In the genomic region with DNA sequence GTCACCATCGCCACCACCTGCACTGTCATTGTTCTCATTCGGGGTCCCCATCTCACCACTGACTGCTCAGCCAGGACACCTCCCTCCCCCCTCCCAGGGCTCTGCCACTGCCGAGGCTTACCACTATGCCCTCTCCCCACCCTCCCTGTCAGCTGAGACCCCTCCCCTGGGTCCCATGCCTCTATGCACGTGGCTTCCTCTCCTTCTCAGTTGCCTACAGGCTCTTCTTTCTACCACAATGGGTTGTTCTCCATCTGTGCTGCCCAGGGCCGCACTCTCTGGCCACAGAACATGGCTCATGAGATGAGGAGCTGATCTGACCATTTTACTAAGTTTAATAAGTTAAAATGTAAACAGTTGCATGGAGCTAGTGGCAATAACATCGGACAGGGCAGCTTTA, we compare ENCODE assay signal across 31 cellular contexts. TPM values are rescaled to one million over a fixed set of nuclear protein-coding genes. Genes with fewer than 3 reads are reported as not detected.
"Had no signal": no experiment of that assay in that cellular context is flagged by ENCODE, and none has a peak within 500 bp of the region (broad histone marks: within the 10 kb centered on the region; RNA-seq: fewer than 3 reads in every experiment).

No MANE protein-coding gene starts in this region.

- H3K27ac Mint-ChIP-seq: naive thymus-derived CD8-positive, alpha-beta T cell; natural killer cell treated with Interleukin-12 subunit alpha and Interleukin-12 subunit beta and Interleukin-15 and Interleukin-18, amount 100 ng/mL, for 72 hours; nephron progenitor cell; progenitor cell of endocrine pancreas; stimulated activated memory B cell treated with anti-CD40 and anti-IgM and Interleukin-4, amounts not matched to agents 10 μg/mL and 1 μg/mL and 100 μg/mL, for 72 hours; stimulated activated naive CD8-positive, alpha-beta T cell treated with anti-CD3 and anti-CD28 coated beads, Interleukin-15, amount 100 ng/mL, for 72 hours; type B pancreatic cell had no signal

- DNase-seq: naive thymus-derived CD8-positive, alpha-beta T cell; nephron progenitor cell; nucleus accumbens; psoas muscle; right cardiac atrium; sigmoid colon; small intestine; stimulated activated CD4-positive, alpha-beta T cell treated with anti-CD3 and anti-CD28 coated beads, Interleukin-12 subunit alpha, Interleukin-12 subunit beta, amount 100 ng/mL, for 4 hours; stimulated activated CD4-positive, alpha-beta T cell treated with anti-CD3 and anti-CD28 coated beads, Interleukin-1b, Interleukin-23, amount 100 ng/mL, for 48 hours; stimulated activated CD4-positive, alpha-beta T cell treated with anti-CD3 and anti-CD28 coated beads, Interleukin-4, amount 100 ng/mL, for 1 hour; stimulated activated CD4-positive, alpha-beta T cell treated with anti-CD3 and anti-CD28 coated beads, Interleukin-4, amount 100 ng/mL, for 4 hours; stimulated activated CD8-positive, alpha-beta memory T cell treated with anti-CD3 and anti-CD28 coated beads, Interleukin-4, amount 100 ng/mL, for 48 hours; stimulated activated naive CD4-positive, alpha-beta T cell; stimulated activated naive CD8-positive, alpha-beta T cell treated with anti-CD3 and anti-CD28 coated beads, Interleukin-15, amount 100 ng/mL, for 72 hours; stimulated activated naive CD8-positive, alpha-beta T cell treated with anti-CD3 and anti-CD28 coated beads, Interleukin-15, Interleukin-2, amounts not matched to agents 100 U/mL and 50 U/mL, for 24 hours; substantia nigra; testis; tibial artery; transverse colon; upper lobe of right lung; uterus had no signal

- ATAC-seq: naive thymus-derived CD8-positive, alpha-beta T cell; natural killer cell treated with Interleukin-12 subunit alpha and Interleukin-12 subunit beta and Interleukin-15 and Interleukin-18, amount 100 ng/mL, for 72 hours; pancreas; psoas muscle; right cardiac atrium; right lobe of liver; stimulated activated memory B cell treated with anti-CD40 and anti-IgM and Interleukin-4, amounts not matched to agents 10 μg/mL and 1 μg/mL and 100 μg/mL, for 72 hours; stimulated activated naive CD8-positive, alpha-beta T cell treated with anti-CD3 and anti-CD28 coated beads, Interleukin-15, amount 100 ng/mL, for 72 hours; stimulated activated naive CD8-positive, alpha-beta T cell treated with anti-CD3 and anti-CD28 coated beads, Interleukin-15, Interleukin-2, amounts not matched to agents 100 U/mL and 50 U/mL, for 24 hours; upper lobe of right lung had no signal

- H3K9me3 Mint-ChIP-seq: naive thymus-derived CD8-positive, alpha-beta T cell; natural killer cell treated with Interleukin-12 subunit alpha and Interleukin-12 subunit beta and Interleukin-15 and Interleukin-18, amount 100 ng/mL, for 72 hours; neural crest cell; stimulated activated memory B cell treated with anti-CD40 and anti-IgM and Interleukin-4, amounts not matched to agents 10 μg/mL and 1 μg/mL and 100 μg/mL, for 72 hours; stimulated activated naive CD8-positive, alpha-beta T cell treated with anti-CD3 and anti-CD28 coated beads, Interleukin-15, amount 100 ng/mL, for 72 hours; type B pancreatic cell had no signal

- H3K4me1 Mint-ChIP-seq: naive thymus-derived CD8-positive, alpha-beta T cell; neural crest cell; stimulated activated memory B cell treated with anti-CD40 and anti-IgM and Interleukin-4, amounts not matched to agents 10 μg/mL and 1 μg/mL and 100 μg/mL, for 72 hours; stimulated activated naive CD8-positive, alpha-beta T cell treated with anti-CD3 and anti-CD28 coated beads, Interleukin-15, amount 100 ng/mL, for 72 hours had no signal

- H3K36me3 ChIP-seq: neutrophil, pancreas, right lobe of liver, sigmoid colon, suprapubic skin, tibial artery, transverse colon, upper lobe of right lung, uterus had no signal

- H3K27ac ChIP-seq: neutrophil, pancreas, psoas muscle, right lobe of liver, sigmoid colon, suprapubic skin, testis, tibial artery, transverse colon, upper lobe of right lung, uterus had no signal

- H3K4me1 ChIP-seq: pancreas, psoas muscle, right lobe of liver, sigmoid colon, suprapubic skin, testis, tibial artery, transverse colon, upper lobe of right lung, uterus had no signal

- H3K4me3 Mint-ChIP-seq: naive thymus-derived CD8-positive, alpha-beta T cell; natural killer cell treated with Interleukin-12 subunit alpha and Interleukin-12 subunit beta and Interleukin-15 and Interleukin-18, amount 100 ng/mL, for 72 hours; nephron progenitor cell; neural crest cell; stimulated activated memory B cell treated with anti-CD40 and anti-IgM and Interleukin-4, amounts not matched to agents 10 μg/mL and 1 μg/mL and 100 μg/mL, for 72 hours; stimulated activated naive CD8-positive, alpha-beta T cell treated with anti-CD3 and anti-CD28 coated beads, Interleukin-15, amount 100 ng/mL, for 72 hours; type B pancreatic cell had no signal

- H3K36me3 Mint-ChIP-seq: naive thymus-derived CD8-positive, alpha-beta T cell; natural killer cell treated with Interleukin-12 subunit alpha and Interleukin-12 subunit beta and Interleukin-15 and Interleukin-18, amount 100 ng/mL, for 72 hours; stimulated activated memory B cell treated with anti-CD40 and anti-IgM and Interleukin-4, amounts not matched to agents 10 μg/mL and 1 μg/mL and 100 μg/mL, for 72 hours; type B pancreatic cell had no signal

- H3K4me3 ChIP-seq: pancreas, psoas muscle, right lobe of liver, sigmoid colon, suprapubic skin, testis, tibial artery, transverse colon, upper lobe of right lung, uterus had no signal

- H3K9me3 ChIP-seq: neutrophil, pancreas, psoas muscle, right lobe of liver, sigmoid colon, suprapubic skin, testis, tibial artery, transverse colon, upper lobe of right lung, uterus had no signal

- FAIRE-seq: pancreas, small intestine had no signal

RNA-seq across cellular contexts. Expression of gene EN2, which starts 16.1 kb away (rescaled TPM):
- total RNA-seq: naive thymus-derived CD8-positive, alpha-beta T cell; pancreas; progenitor cell of endocrine pancreas; right lobe of liver; transverse colon; upper lobe of right lung; urinary bladder had no signal
- polyA plus RNA-seq: naive thymus-derived CD8-positive, alpha-beta T cell; pancreas; sigmoid colon; small intestine had no signal
